ENCODE assay signal across 1 cellular context in the genomic region with DNA sequence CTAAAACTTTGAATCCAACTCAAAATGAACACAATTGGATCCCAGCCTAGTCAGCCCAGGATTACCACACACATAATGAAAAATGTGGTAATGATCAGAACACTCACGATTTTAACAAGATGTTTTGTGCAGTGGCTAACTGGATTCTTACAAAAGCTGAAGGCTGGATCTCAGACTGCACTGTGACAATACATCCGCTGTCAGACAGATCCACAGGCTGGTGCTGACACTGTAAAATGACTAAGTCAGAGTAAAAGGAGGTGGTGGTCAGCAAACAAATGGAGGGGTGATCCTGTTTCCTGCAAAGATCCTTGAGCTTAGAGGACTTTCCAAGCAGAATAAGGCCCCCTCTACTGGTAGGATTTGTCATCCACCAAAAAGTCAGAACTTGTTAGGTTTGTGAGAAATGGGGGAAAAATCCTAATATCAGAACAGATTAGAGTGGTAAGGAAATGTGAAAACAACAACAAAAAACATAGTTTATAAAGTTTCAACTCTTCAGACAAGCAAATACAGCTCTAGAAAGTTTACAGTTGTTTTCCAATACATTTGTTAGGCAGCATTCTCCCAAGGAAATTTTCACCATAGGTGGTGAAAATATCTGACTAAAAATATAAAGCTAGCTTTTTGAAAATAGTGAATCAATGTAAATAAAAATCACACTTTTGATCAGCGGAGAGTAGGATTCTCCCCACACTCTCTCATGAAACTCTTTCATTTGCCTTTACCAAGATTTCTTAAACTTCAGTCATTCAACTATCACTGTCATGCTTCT.
TF ChIP-seq lines count a peak whose summit lies in the region.

No MANE protein-coding gene starts in this region.

TF ChIP-seq in HepG2, 621 proteins besides CTCF, POLR2A, EP300 and RAD21 (continued from another document and continues in another):
- TF ChIP-seq KIAA2018 (CRISPR knock-in tag; IDR thresholded peaks at IDR 0.05; ENCODE audit: borderline replicate concordance) (no peak), GATA4 (IDR thresholded peaks at IDR 0.05; ENCODE audit: borderline replicate concordance, low read depth) (no peak), BRCA1 (CRISPR knock-in tag; IDR thresholded peaks at IDR 0.05) (no peak), ZSCAN12 (CRISPR knock-in tag; IDR thresholded peaks at IDR 0.05) (no peak), NCOA5 (CRISPR knock-in tag; IDR thresholded peaks at IDR 0.05) (no peak), AKNA (CRISPR knock-in tag; IDR thresholded peaks at IDR 0.05; ENCODE audit: borderline replicate concordance) (no peak), FOXO1 (CRISPR knock-in tag; IDR thresholded peaks at IDR 0.05) (no peak), IKZF4 (CRISPR knock-in tag; IDR thresholded peaks at IDR 0.05; ENCODE audit: borderline replicate concordance, low read depth, not compliant biosample characterization) (no peak), MEIS1 (CRISPR knock-in tag; IDR thresholded peaks at IDR 0.05; ENCODE audit: borderline replicate concordance) (no peak), GPN1 (CRISPR knock-in tag; IDR thresholded peaks at IDR 0.05; ENCODE audit: borderline replicate concordance) (no peak), ZNF34 (CRISPR knock-in tag; IDR thresholded peaks at IDR 0.05; ENCODE audit: borderline replicate concordance) (no peak), ZNF331 (CRISPR knock-in tag; IDR thresholded peaks at IDR 0.05) (no peak; the same call in 1 of the 2 replicates), RFX5 (IDR thresholded peaks at IDR 0.05; ENCODE audit: low read depth, low read length) (no peak), FOXM1 (CRISPR knock-in tag; IDR thresholded peaks at IDR 0.05) (no peak), AFF4 (CRISPR knock-in tag; IDR thresholded peaks at IDR 0.05) (no peak), REPIN1 (CRISPR knock-in tag; IDR thresholded peaks at IDR 0.05; ENCODE audit: borderline replicate concordance, low read depth) (peak; percentile 58; the same call in 1 of the 2 replicates), ELF3 (CRISPR knock-in tag; IDR thresholded peaks at IDR 0.05) (peak; percentile 71; the same call in 1 of the 2 replicates), FOXP1 (IDR thresholded peaks at IDR 0.05) (no peak), FOXP1 (CRISPR knock-in tag; IDR thresholded peaks at IDR 0.05) (no peak), ZNF124 (CRISPR knock-in tag; IDR thresholded peaks at IDR 0.05) (no peak), IRF2 (CRISPR knock-in tag; IDR thresholded peaks at IDR 0.05) (0 out of 2 replicates have a peak, but pooled peaks have one; percentile 19), KLF13 (CRISPR knock-in tag; IDR thresholded peaks at IDR 0.05) (no peak), ZNF256 (CRISPR knock-in tag; conservative IDR thresholded peaks at IDR 0.05) (no peak), HES4 (CRISPR knock-in tag; IDR thresholded peaks at IDR 0.05; ENCODE audit: borderline replicate concordance) (no peak), KDM5B (CRISPR knock-in tag; IDR thresholded peaks at IDR 0.05; ENCODE audit: borderline replicate concordance) (no peak), CSRNP1 (CRISPR knock-in tag; IDR thresholded peaks at IDR 0.05) (no peak), PHF20 (CRISPR knock-in tag; IDR thresholded peaks at IDR 0.05) (no peak), ZNF550 (CRISPR knock-in tag; IDR thresholded peaks at IDR 0.05; ENCODE audit: borderline replicate concordance) (no peak), ESRRA (CRISPR knock-in tag; IDR thresholded peaks at IDR 0.05; ENCODE audit: low read depth) (no peak), ZNF136 (CRISPR knock-in tag; IDR thresholded peaks at IDR 0.05; ENCODE audit: low read depth) (no peak), YEATS4 (CRISPR knock-in tag; IDR thresholded peaks at IDR 0.05; ENCODE audit: borderline replicate concordance) (no peak)
- TF ChIP-seq, protein P1, sequence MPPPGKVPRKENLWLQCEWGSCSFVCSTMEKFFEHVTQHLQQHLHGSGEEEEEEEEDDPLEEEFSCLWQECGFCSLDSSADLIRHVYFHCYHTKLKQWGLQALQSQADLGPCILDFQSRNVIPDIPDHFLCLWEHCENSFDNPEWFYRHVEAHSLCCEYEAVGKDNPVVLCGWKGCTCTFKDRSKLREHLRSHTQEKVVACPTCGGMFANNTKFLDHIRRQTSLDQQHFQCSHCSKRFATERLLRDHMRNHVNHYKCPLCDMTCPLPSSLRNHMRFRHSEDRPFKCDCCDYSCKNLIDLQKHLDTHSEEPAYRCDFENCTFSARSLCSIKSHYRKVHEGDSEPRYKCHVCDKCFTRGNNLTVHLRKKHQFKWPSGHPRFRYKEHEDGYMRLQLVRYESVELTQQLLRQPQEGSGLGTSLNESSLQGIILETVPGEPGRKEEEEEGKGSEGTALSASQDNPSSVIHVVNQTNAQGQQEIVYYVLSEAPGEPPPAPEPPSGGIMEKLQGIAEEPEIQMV (CRISPR knock-in tag; IDR thresholded peaks at IDR 0.05; ENCODE audit: low read depth) = no peak
- TF ChIP-seq, protein P2, sequence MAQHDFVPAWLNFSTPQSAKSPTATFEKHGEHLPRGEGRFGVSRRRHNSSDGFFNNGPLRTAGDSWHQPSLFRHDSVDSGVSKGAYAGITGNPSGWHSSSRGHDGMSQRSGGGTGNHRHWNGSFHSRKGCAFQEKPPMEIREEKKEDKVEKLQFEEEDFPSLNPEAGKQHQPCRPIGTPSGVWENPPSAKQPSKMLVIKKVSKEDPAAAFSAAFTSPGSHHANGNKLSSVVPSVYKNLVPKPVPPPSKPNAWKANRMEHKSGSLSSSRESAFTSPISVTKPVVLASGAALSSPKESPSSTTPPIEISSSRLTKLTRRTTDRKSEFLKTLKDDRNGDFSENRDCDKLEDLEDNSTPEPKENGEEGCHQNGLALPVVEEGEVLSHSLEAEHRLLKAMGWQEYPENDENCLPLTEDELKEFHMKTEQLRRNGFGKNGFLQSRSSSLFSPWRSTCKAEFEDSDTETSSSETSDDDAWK (CRISPR knock-in tag; IDR thresholded peaks at IDR 0.05) = no peak
